Comparison of ENCODE assay signal across 11 cellular contexts in the genomic region with DNA sequence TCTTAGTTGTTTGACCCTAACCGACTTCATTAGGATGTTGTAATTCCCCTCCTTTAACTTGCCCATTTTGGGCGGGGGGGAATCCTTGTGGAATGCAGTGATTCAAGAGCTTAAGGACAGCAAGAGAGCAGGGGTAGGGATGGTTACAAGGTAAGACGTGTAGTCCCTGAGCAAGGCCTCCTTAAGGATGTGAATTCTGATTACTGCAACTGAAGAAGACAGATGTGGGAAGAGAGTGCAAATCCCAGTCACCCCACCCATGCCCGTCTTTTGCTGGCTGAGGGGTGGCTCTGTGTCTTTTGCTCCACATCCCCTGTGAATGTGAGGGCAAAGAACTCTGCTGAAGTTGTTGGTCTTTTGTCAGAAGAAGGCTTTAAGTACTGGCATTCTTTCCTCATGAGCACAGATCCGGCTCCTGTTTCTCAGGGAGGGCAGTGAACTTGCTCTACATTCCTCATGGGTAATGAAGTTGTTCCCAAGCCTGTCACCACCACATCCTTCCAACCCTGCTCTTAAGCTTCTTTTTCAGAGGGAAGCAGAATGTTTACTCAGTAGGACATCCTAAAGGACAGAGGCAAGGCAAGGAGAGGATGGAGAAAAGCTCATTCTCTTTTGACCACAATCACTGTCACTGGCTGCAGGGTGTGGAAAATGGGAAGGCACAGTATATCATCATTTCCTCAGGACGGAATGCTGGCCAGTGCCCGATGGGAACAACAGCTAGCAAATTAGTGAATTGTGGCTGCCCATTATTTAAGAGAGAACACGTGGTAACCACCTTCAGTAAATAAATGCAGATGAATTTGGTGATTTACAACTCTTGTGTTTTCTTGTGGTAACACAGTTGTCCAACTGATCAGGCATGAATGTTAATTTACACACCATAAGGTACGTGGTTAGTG.
DNase-seq lines count a peak whose midpoint lies in the region; ATAC-seq, FAIRE-seq and TF ChIP-seq lines count a peak whose summit lies in the region.
"Had no signal": no experiment of that assay in that cellular context is flagged by ENCODE, and none has a peak within 500 bp of the region (broad histone marks: within the 10 kb centered on the region; RNA-seq: fewer than 3 reads in every experiment).

No MANE protein-coding gene starts in this region.

- peak overlapping the region; percentile 68 for H4K91ac ChIP-seq in IMR-90 (ENCODE audit: insufficient read depth, low read depth, low read length)

- H3K56ac ChIP-seq in IMR-90 (ENCODE audit: extremely low read depth, insufficient read depth, low read length): peak overlapping the region; percentile 79

- TF ChIP-seq RAD21 in IMR-90 (IDR thresholded peaks at IDR 0.05; ENCODE audit: low read length): no peak; the same call in none of the 2 replicates

- BruUV-seq in IMR-90 (replicated peaks; lab: Mats Ljungman, UMichigan) (no TSS peak), endothelial cell of umbilical vein (replicated peaks; lab: Mats Ljungman, UMichigan) (TSS peak; percentile 82)

- peak; percentile 43; the same call in 1 of the 2 replicates for TF ChIP-seq POLR2A in IMR-90 (IDR thresholded peaks at IDR 0.05; ENCODE audit: low read depth, low read length)
- peak; percentile 18 for TF ChIP-seq POLR2A in endothelial cell of umbilical vein (IDR thresholded peaks at IDR 0.05; ENCODE audit: low read depth, low read length)

- H3K79me1 ChIP-seq in IMR-90 (ENCODE audit: low read depth in 1 of 2, low read length in 2 of 2): peaks cover 36 to 74% of the 10 kb centered on the region in 2 experiments

- peaks cover 81% of the 10 kb centered on the region for H3K79me2 ChIP-seq in endothelial cell of umbilical vein (ENCODE audit: control insufficient read depth, insufficient read depth, low read length)

- H2BK20ac ChIP-seq in IMR-90 (ENCODE audit: low read depth, low read length): peak overlapping the region; percentile 48

- dilution Hi-C loops in IMR-90 (cut with HindIII; ENCODE audit: low sequenced_read_pairs, unreplicated experiment) (no loop called here), endothelial cell of umbilical vein (cut with MboI; ENCODE audit: extremely low pct_ligation_motif_present, low sequenced_read_pairs) (no loop called here)

- peak overlapping the region; percentile 72 for H3K4ac ChIP-seq in IMR-90 (ENCODE audit: low read depth, low read length)

- H4K5ac ChIP-seq in IMR-90 (ENCODE audit: low read depth, low read length): peak overlapping the region; percentile 60

- peak; percentile 95 for FAIRE-seq in endothelial cell of umbilical vein (lab: Jason Lieb, UNC)

- H4K8ac ChIP-seq in IMR-90 (ENCODE audit: low read depth in 2 of 2, low read length in 2 of 2): peak overlapping the region; percentile 16 to 70; a peak in 3 of 4 replicates

- H3K27me3 ChIP-seq in IMR-90 (ENCODE audit: control insufficient read depth, insufficient read depth, low read length) (no peaks in the 10 kb centered on the region), endothelial cell of umbilical vein (ENCODE audit: control insufficient read depth in 2 of 2, insufficient read depth in 2 of 2, low read length in 2 of 2) (no peaks in the 10 kb centered on the region), lung (ENCODE audit: control insufficient read depth, insufficient read depth) (no peaks in the 10 kb centered on the region), colonic mucosa (no peaks in the 10 kb centered on the region)

- ATAC-seq in IMR-90 (ENCODE audit: low read depth) (peak; percentile 82), lung (ENCODE audit: insufficient read depth, low FRiP score) (peak; percentile 64), HG03095 (IDR thresholded peaks at IDR 0.05; ENCODE audit: unreplicated experiment) (no peak), GM21390 (IDR thresholded peaks at IDR 0.05; ENCODE audit: unreplicated experiment) (no peak)

- intact Hi-C loops in IMR-90 (cut with micrococcal nuclease) (loop anchor here (2.0 kb wide), 1 partner anchor 61 kb away; a partner anchor contains a TSS), endothelial cell of umbilical vein (cut with micrococcal nuclease) (loop anchor here (1.0 to 2.0 kb wide), 7 partner anchors 8 to 230 kb away; no protein-coding TSS in a partner anchor), colonic mucosa (cut with DNase I) (no loop called here)

- H3K36me3 ChIP-seq in IMR-90 (ENCODE audit: control insufficient read depth, insufficient read depth, low read length) (peaks cover 18% of the 10 kb centered on the region), endothelial cell of umbilical vein (ENCODE audit: control insufficient read depth in 2 of 2, extremely low read depth in 1 of 2, insufficient read depth in 2 of 2, low read length in 2 of 2) (peaks cover 8 to 13% of the 10 kb centered on the region in 2 experiments), lung (ENCODE audit: control insufficient read depth in 2 of 2, insufficient read depth in 2 of 2, low read length in 2 of 2) (peaks cover 0 to 3% of the 10 kb centered on the region in 2 donors), colonic mucosa (no peaks in the 10 kb centered on the region)

- H2AFZ ChIP-seq in IMR-90 (replicated peaks; ENCODE audit: low read length, poor library complexity): no peak overlapping the region
- no peak overlapping the region for H2AFZ ChIP-seq in endothelial cell of umbilical vein (ENCODE audit: low read depth, low read length)

- H2BK15ac ChIP-seq in IMR-90 (ENCODE audit: low read depth, low read length): peak overlapping the region; percentile 34; the same call in 1 of the 3 replicates

- H3K18ac ChIP-seq in IMR-90 (ENCODE audit: low read depth, low read length): peak overlapping the region; percentile 79

- H3K4me1 ChIP-seq in IMR-90 (ENCODE audit: control insufficient read depth, insufficient read depth, low read length) (peaks cover 37% of the 10 kb centered on the region), endothelial cell of umbilical vein (ENCODE audit: control insufficient read depth, extremely low read depth, insufficient read depth, low read length) (peaks cover 70% of the 10 kb centered on the region), lung (ENCODE audit: control insufficient read depth in 2 of 2, insufficient read depth in 2 of 2, low read length in 2 of 2) (peaks cover 0 to 8% of the 10 kb centered on the region in 2 donors), colonic mucosa (no peaks in the 10 kb centered on the region)

- peak overlapping the region; percentile 84 for H2BK5ac ChIP-seq in IMR-90 (ENCODE audit: low read depth, low read length, poor library complexity, severe bottlenecking)

- TF ChIP-seq CTCF in IMR-90 (conservative IDR thresholded peaks at IDR 0.05; ENCODE audit: low read depth, low read length) (no peak), endothelial cell of umbilical vein (IDR thresholded peaks at IDR 0.05; ENCODE audit: extremely low read depth in 1 of 2, insufficient read depth in 1 of 2, low read depth in 1 of 2, low read length in 2 of 2) (no peak), lung (IDR thresholded peaks at IDR 0.05; ENCODE audit: control extremely low read depth, extremely low read depth) (no peak), colonic mucosa (IDR thresholded peaks at IDR 0.05) (no peak)

- no peak overlapping the region for H3K4me3 ChIP-seq in IMR-90 (ENCODE audit: insufficient read depth, low read depth, low read length)
- H3K4me3 ChIP-seq in endothelial cell of umbilical vein (replicated peaks in 1 of 3; ENCODE audit: insufficient read depth in 1 of 3, low read depth in 1 of 3, low read length in 3 of 3): peak overlapping the region in 1 of 3 experiments; percentile 25
- no peak overlapping the region for H3K4me3 ChIP-seq in lung
- H3K4me3 ChIP-seq in colonic mucosa: no peak overlapping the region

- CTCF ChIA-PET in IMR-90 (lab: Yijun Ruan, JAX): interaction anchor here (1.0 to 1.1 kb wide), 3 partner anchors 29 to 232 kb away, joined by 3 to 4 read pairs (median 3); no protein-coding TSS in a partner anchor
- CTCF ChIA-PET in endothelial cell of umbilical vein (lab: Charles Lee): interaction anchor here (0.6 to 3.4 kb wide), 9 partner anchors 10 to 231 kb away, joined by 3 to 18 read pairs (median 4); a partner anchor contains a TSS

- H3K4me2 ChIP-seq in IMR-90 (ENCODE audit: low read depth, low read length): peak overlapping the region; percentile 61
- peak overlapping the region; percentile 62 for H3K4me2 ChIP-seq in endothelial cell of umbilical vein (ENCODE audit: insufficient read depth, low read length)

- DNase-seq in 8988T (peak; percentile 46), IMR-90 (peak; percentile 99), endothelial cell of umbilical vein (ENCODE audit: low read depth, low spot score) (peak; percentile 96), lung (ENCODE audit: low spot score) (no peak), colonic mucosa (no peak), COR-L47 (lab: John Stamatoyannopoulos, UW) (no peak)
- DNase-seq: NCI-H526 treated with DMSO at 0.1 percent for 48 hours; stimulated activated CD4-positive, alpha-beta T cell treated with anti-CD3 and anti-CD28 coated beads, Interleukin-4, amount 100 ng/mL, for 4 hours had no signal

- peaks cover 76% of the 10 kb centered on the region for H4K20me1 ChIP-seq in IMR-90 (ENCODE audit: insufficient read depth, low read length)
- no peaks in the 10 kb centered on the region for H4K20me1 ChIP-seq in endothelial cell of umbilical vein (replicated peaks; ENCODE audit: control insufficient read depth, extremely low read depth, insufficient read depth, low read length)

- peaks cover 24% of the 10 kb centered on the region for H3K9me1 ChIP-seq in IMR-90 (ENCODE audit: insufficient read depth, low read length)
- no peaks in the 10 kb centered on the region for H3K9me1 ChIP-seq in endothelial cell of umbilical vein (replicated peaks; ENCODE audit: control insufficient read depth, extremely low read depth, insufficient read depth, low read length)

- H3K23ac ChIP-seq in IMR-90 (ENCODE audit: low read depth, low read length): peak overlapping the region; percentile 75; the same call in 1 of the 2 replicates

- POLR2A ChIA-PET in IMR-90 (lab: Charles Lee; ENCODE audit: unreplicated experiment): no interaction called here
- POLR2A ChIA-PET in endothelial cell of umbilical vein (lab: Charles Lee): interaction anchor here (0.7 to 1.0 kb wide), 3 partner anchors 11 to 75 kb away, joined by 4 to 5 read pairs (median 4); no protein-coding TSS in a partner anchor

- WGBS in IMR-90 (ENCODE audit: extremely low coverage in 2 of 2, insufficient read length in 1 of 2), 2 experiments: no CpG with 5 or more reads among the region's 9 CpGs
- 51 to 67% methylated on average over 9 of the region's 9 CpGs for WGBS in lung, 2 donors

- H3K9ac ChIP-seq in IMR-90 (ENCODE audit: low read depth, low read length) (peak overlapping the region; percentile 33; the same call in 1 of the 2 replicates), endothelial cell of umbilical vein (replicated peaks; ENCODE audit: extremely low read depth, insufficient read depth, low read length) (peak overlapping the region; percentile 77), colonic mucosa (ENCODE audit: low read depth in 2 of 2, low read length in 2 of 2) (no peak overlapping the region)

- H2AK9ac ChIP-seq in IMR-90 (replicated peaks; ENCODE audit: low read depth, low read length, poor library complexity): peak overlapping the region; percentile 28

- in situ Hi-C loops in IMR-90 (cut with MboI; ENCODE audit: low sequenced_read_pairs): no loop called here

- peak overlapping the region; percentile 53 for H2AK5ac ChIP-seq in IMR-90 (ENCODE audit: low read depth, low read length)

- no peaks in the 10 kb centered on the region for H3K9me3 ChIP-seq in IMR-90 (ENCODE audit: control insufficient read depth, insufficient read depth, low read length)
- no peaks in the 10 kb centered on the region for H3K9me3 ChIP-seq in endothelial cell of umbilical vein (replicated peaks; ENCODE audit: control insufficient read depth, insufficient read depth, low read length)
- H3K9me3 ChIP-seq in lung (ENCODE audit: control insufficient read depth in 2 of 2, insufficient read depth in 1 of 2, low read length in 1 of 2): no peaks in the 10 kb centered on the region
- no peaks in the 10 kb centered on the region for H3K9me3 ChIP-seq in colonic mucosa

- peak overlapping the region; percentile 67 for H3K27ac ChIP-seq in IMR-90 (ENCODE audit: insufficient read depth, low read length)
- peak overlapping the region; percentile 96 for H3K27ac ChIP-seq in endothelial cell of umbilical vein (ENCODE audit: insufficient read depth, low read depth, low read length)
- H3K27ac ChIP-seq in lung (ENCODE audit: low read depth in 1 of 2, low read length in 1 of 2): peak overlapping the region in 1 of 2 donors; percentile 80
- H3K27ac ChIP-seq in colonic mucosa: no peak overlapping the region
- H3K27ac ChIP-seq: C4-2B had no signal

- H2BK120ac ChIP-seq in IMR-90 (ENCODE audit: low read depth, low read length): peak overlapping the region; percentile 64

- peak overlapping the region; percentile 69 for H3K14ac ChIP-seq in IMR-90 (replicated peaks; ENCODE audit: low read depth, low read length)

Comparison
In these comparisons a context has a peak if more than half of its experiments do, and no peak if none do; other contexts are left out.
1. DNase-seq: peak in 8988T (single experiment), IMR-90 (single experiment) and endothelial cell of umbilical vein (single experiment); none in lung (single experiment), colonic mucosa (single experiment) and COR-L47 (single experiment).
2. ATAC-seq: peak in IMR-90 (single experiment) and lung (single experiment); none in HG03095 (single experiment) and GM21390 (single experiment).
3. H3K9ac ChIP-seq: peak in IMR-90 (single experiment) and endothelial cell of umbilical vein (single experiment); none in colonic mucosa (0 of 2).